ENCODE assay signal across 18 cellular contexts in genomic region chr15:70047386-70048195, GRCh38. TPM values are rescaled to one million over a fixed set of nuclear protein-coding genes. Genes with fewer than 3 reads are reported as not detected.
DNase-seq lines count a peak whose midpoint lies in the region; FAIRE-seq and TF ChIP-seq lines count a peak whose summit lies in the region.
"Had no signal": no experiment of that assay in that cellular context is flagged by ENCODE, and none has a peak within 500 bp of the region (broad histone marks: within the 10 kb centered on the region; RNA-seq: fewer than 3 reads in every experiment).

No MANE protein-coding gene starts in this region.

- H3K9ac ChIP-seq in kidney (ENCODE audit: low read length in 2 of 2) = no peak overlapping the region
- H3K9ac ChIP-seq: parathyroid adenoma had no signal

- no peak for TF ChIP-seq POLR2A in spleen (IDR thresholded peaks at IDR 0.05)

- no peak for TF ChIP-seq CTCF in WERI-Rb-1 (IDR thresholded peaks at IDR 0.05; ENCODE audit: low read depth, low read length)
- TF ChIP-seq CTCF in kidney (IDR thresholded peaks at IDR 0.05; ENCODE audit: borderline replicate concordance, extremely low read depth, insufficient read depth) = no peak
- no peak for TF ChIP-seq CTCF in spleen (IDR thresholded peaks at IDR 0.05 in 8 of 11, conservative IDR thresholded peaks at IDR 0.05 in 3 of 11)

- peak; percentile 39 for DNase-seq in activated effector memory CD4-positive, alpha-beta T cell treated with anti-CD3 and anti-CD28 coated beads, Interleukin-2, amount 50 U/mL, for 16 hours
- DNase-seq in activated effector memory CD4-positive, alpha-beta T cell treated with Interleukin-2 at 50 U/mL for 16 hours = no peak
- DNase-seq in WERI-Rb-1 (peak; percentile 81), kidney (peak; percentile 77), spleen (peak; percentile 48), SJCRH30 (no peak)
- no peak for DNase-seq in activated T-helper 1 cell treated with anti-CD3 and anti-CD28 coated beads, Interleukin-12 subunit alpha, Interleukin-12 subunit beta, Interleukin-2, Interleukin-4 antibody, amounts not matched to agents 30 ng/mL and 10 ng/mL and 1 ng/mL, durations not matched to agents 14 hours and 24 hours and 36 hours (ENCODE audit: low spot score)
- no peak for DNase-seq in activated CD8-positive, alpha-beta memory T cell treated with anti-CD3 and anti-CD28 coated beads, Interleukin-2, amount 50 U/mL, for 4 hours
- DNase-seq: activated naive CD4-positive, alpha-beta T cell treated with Interleukin-2 at 50 U/mL for 16 hours; dermis blood vessel endothelial cell; NCI-H1436; NCI-H226; SHP77; stimulated activated CD4-positive, alpha-beta T cell treated with anti-CD3 and anti-CD28 coated beads, Interleukin-12 subunit alpha, Interleukin-12 subunit beta, amount 100 ng/mL, for 4 hours; stimulated activated naive CD8-positive, alpha-beta T cell treated with anti-CD3 and anti-CD28 coated beads, Interleukin-15, Interleukin-2, amounts not matched to agents 100 U/mL and 50 U/mL, for 24 hours had no signal

- H3K9me3 Mint-ChIP-seq in activated T-helper 1 cell treated with anti-CD3 and anti-CD28 coated beads, Interleukin-12 subunit alpha, Interleukin-12 subunit beta, Interleukin-2, Interleukin-4 antibody, amounts not matched to agents 30 ng/mL and 10 ng/mL and 1 ng/mL, durations not matched to agents 14 hours and 24 hours and 36 hours = no peaks in the 10 kb centered on the region
- H3K9me3 Mint-ChIP-seq: T-helper 1 cell treated with Interleukin-12 subunit alpha and Interleukin-12 subunit beta and Interleukin-4 antibody, amounts not matched to agents 30 μg/mL and 1 μg/mL, for 36 hours had no signal

- H3K9me3 ChIP-seq in WERI-Rb-1 (ENCODE audit: severe bottlenecking) = no peaks in the 10 kb centered on the region
- H3K9me3 ChIP-seq in kidney (ENCODE audit: control insufficient read depth in 1 of 2, low read length in 2 of 2) = no peaks in the 10 kb centered on the region
- no peaks in the 10 kb centered on the region for H3K9me3 ChIP-seq in spleen
- no peaks in the 10 kb centered on the region for H3K9me3 ChIP-seq in SJCRH30 (replicated peaks)

- H3K4me1 ChIP-seq in kidney (ENCODE audit: control insufficient read depth in 1 of 2, insufficient read depth in 1 of 2, low read depth in 1 of 2, low read length in 2 of 2) (no peaks in the 10 kb centered on the region), spleen (peaks cover 0 to 23% (median 6%) of the 10 kb centered on the region in 6 donors), SJCRH30 (no peaks in the 10 kb centered on the region; the same call in 1 of the 2 replicates)
- H3K4me1 ChIP-seq: parathyroid adenoma had no signal

- no peak overlapping the region for H3K4me3 Mint-ChIP-seq in activated T-helper 1 cell treated with anti-CD3 and anti-CD28 coated beads, Interleukin-12 subunit alpha, Interleukin-12 subunit beta, Interleukin-2, Interleukin-4 antibody, amounts not matched to agents 30 ng/mL and 10 ng/mL and 1 ng/mL, durations not matched to agents 14 hours and 24 hours and 36 hours
- H3K4me3 Mint-ChIP-seq: T-helper 1 cell treated with Interleukin-12 subunit alpha and Interleukin-12 subunit beta and Interleukin-4 antibody, amounts not matched to agents 30 μg/mL and 1 μg/mL, for 36 hours had no signal

- peaks cover 30% of the 10 kb centered on the region for H3K36me3 Mint-ChIP-seq in activated T-helper 1 cell treated with anti-CD3 and anti-CD28 coated beads, Interleukin-12 subunit alpha, Interleukin-12 subunit beta, Interleukin-2, Interleukin-4 antibody, amounts not matched to agents 30 ng/mL and 10 ng/mL and 1 ng/mL, durations not matched to agents 14 hours and 24 hours and 36 hours (ENCODE audit: low read depth)

- H3K27me3 Mint-ChIP-seq in activated T-helper 1 cell treated with anti-CD3 and anti-CD28 coated beads, Interleukin-12 subunit alpha, Interleukin-12 subunit beta, Interleukin-2, Interleukin-4 antibody, amounts not matched to agents 30 ng/mL and 10 ng/mL and 1 ng/mL, durations not matched to agents 14 hours and 24 hours and 36 hours (ENCODE audit: insufficient read depth) = no peaks in the 10 kb centered on the region

- no peaks in the 10 kb centered on the region for H3K4me1 Mint-ChIP-seq in activated T-helper 1 cell treated with anti-CD3 and anti-CD28 coated beads, Interleukin-12 subunit alpha, Interleukin-12 subunit beta, Interleukin-2, Interleukin-4 antibody, amounts not matched to agents 30 ng/mL and 10 ng/mL and 1 ng/mL, durations not matched to agents 14 hours and 24 hours and 36 hours (ENCODE audit: low read depth)

- intact Hi-C loops in kidney (cut with DNase I) = no loop called here
- intact Hi-C loops in spleen (cut with DNase I; ENCODE audit: low total_unique reads) = no loop called here
- intact Hi-C loops in activated T-helper 1 cell treated with anti-CD3 and anti-CD28 coated beads, Interleukin-12 subunit alpha, Interleukin-12 subunit beta, Interleukin-2, Interleukin-4 antibody, amounts not matched to agents 30 ng/mL and 10 ng/mL and 1 ng/mL, durations not matched to agents 14 hours and 24 hours and 36 hours (cut with micrococcal nuclease) = no loop called here

- 73 to 83% (median 78%) methylated on average over 17 of the region's 17 CpGs for WGBS in spleen, 5 donors

- H3K27ac ChIP-seq in WERI-Rb-1 = peak overlapping the region; percentile 45
- no peak overlapping the region for H3K27ac ChIP-seq in kidney (ENCODE audit: low read depth in 2 of 2, low read length in 2 of 2)
- peak overlapping the region in 3 of 8 donors; percentile 15 to 51 (median 29) for H3K27ac ChIP-seq in spleen
- H3K27ac ChIP-seq in SJCRH30 = no peak overlapping the region
- H3K27ac ChIP-seq: parathyroid adenoma had no signal

- H3K27ac Mint-ChIP-seq in activated T-helper 1 cell treated with anti-CD3 and anti-CD28 coated beads, Interleukin-12 subunit alpha, Interleukin-12 subunit beta, Interleukin-2, Interleukin-4 antibody, amounts not matched to agents 30 ng/mL and 10 ng/mL and 1 ng/mL, durations not matched to agents 14 hours and 24 hours and 36 hours = no peak overlapping the region
- H3K27ac Mint-ChIP-seq: T-helper 1 cell treated with Interleukin-12 subunit alpha and Interleukin-12 subunit beta and Interleukin-4 antibody, amounts not matched to agents 30 μg/mL and 1 μg/mL, for 36 hours had no signal

- H3K36me3 ChIP-seq in WERI-Rb-1 = peaks cover 36% of the 10 kb centered on the region
- peaks cover 23 to 34% of the 10 kb centered on the region in 2 donors for H3K36me3 ChIP-seq in kidney (ENCODE audit: control insufficient read depth in 1 of 2, insufficient read depth in 2 of 2, low read length in 2 of 2)
- H3K36me3 ChIP-seq in spleen = peaks cover 5 to 76% (median 48%) of the 10 kb centered on the region in 6 donors
- H3K36me3 ChIP-seq in SJCRH30 = peaks cover 27% of the 10 kb centered on the region

- no peaks in the 10 kb centered on the region for H3K27me3 ChIP-seq in WERI-Rb-1 (ENCODE audit: insufficient read depth, low read depth, severe bottlenecking)
- no peaks in the 10 kb centered on the region for H3K27me3 ChIP-seq in spleen (replicated peaks in 1 of 7)
- H3K27me3 ChIP-seq in SJCRH30 = no peaks in the 10 kb centered on the region

- FAIRE-seq in kidney (lab: Jason Lieb, UNC) = no peak
- FAIRE-seq: keratinocyte had no signal

- H3K4me3 ChIP-seq in WERI-Rb-1 (ENCODE audit: low read depth, low read length) = no peak overlapping the region
- H3K4me3 ChIP-seq in kidney (ENCODE audit: low read length in 2 of 2) = no peak overlapping the region
- no peak overlapping the region for H3K4me3 ChIP-seq in spleen
- H3K4me3 ChIP-seq in SJCRH30 = no peak overlapping the region

RNA-seq across cellular contexts. Expression of gene TLE3, which starts 50.1 kb away (rescaled TPM):
- 71.7 TPM for total RNA-seq in kidney
- polyA plus RNA-seq in kidney (ENCODE audit: insufficient read depth, low read depth, low replicate concordance) = 10.3 TPM
- 100 to 1,000 TPM in 5 of 7 donors, 10 to 100 TPM in 2; 81.7 to 141 (median 121) TPM for total RNA-seq in spleen
- polyA plus RNA-seq in spleen = 10 to 100 TPM; 23.7 to 41.0 (median 29.2) TPM
- total RNA-seq in SJCRH30 (2014; rRNA removed; shearing (Covaris generic)) = 35.7 and 36.9 TPM in 2 replicates
- total RNA-seq in activated T-helper 1 cell treated with anti-CD3 and anti-CD28 coated beads, Interleukin-12 subunit alpha, Interleukin-12 subunit beta, Interleukin-2, Interleukin-4 antibody, amounts not matched to agents 30 ng/mL and 10 ng/mL and 1 ng/mL, durations not matched to agents 14 hours and 24 hours and 36 hours = 123 and 126 TPM in 2 replicates

Comparison
In these comparisons a context has a peak if more than half of its experiments do, and no peak if none do; other contexts are left out.
1. DNase-seq: peak in activated effector memory CD4-positive, alpha-beta T cell treated with anti-CD3 and anti-CD28 coated beads, Interleukin-2, amount 50 U/mL, for 16 hours (single experiment), WERI-Rb-1 (single experiment), kidney (single experiment) and spleen (single experiment); none in activated effector memory CD4-positive, alpha-beta T cell treated with Interleukin-2 at 50 U/mL for 16 hours (single experiment), SJCRH30 (0 of 2), activated T-helper 1 cell treated with anti-CD3 and anti-CD28 coated beads, Interleukin-12 subunit alpha, Interleukin-12 subunit beta, Interleukin-2, Interleukin-4 antibody, amounts not matched to agents 30 ng/mL and 10 ng/mL and 1 ng/mL, durations not matched to agents 14 hours and 24 hours and 36 hours (single experiment) and activated CD8-positive, alpha-beta memory T cell treated with anti-CD3 and anti-CD28 coated beads, Interleukin-2, amount 50 U/mL, for 4 hours (single experiment).